ENCODE assay signal across 38 cellular contexts in the genomic region with DNA sequence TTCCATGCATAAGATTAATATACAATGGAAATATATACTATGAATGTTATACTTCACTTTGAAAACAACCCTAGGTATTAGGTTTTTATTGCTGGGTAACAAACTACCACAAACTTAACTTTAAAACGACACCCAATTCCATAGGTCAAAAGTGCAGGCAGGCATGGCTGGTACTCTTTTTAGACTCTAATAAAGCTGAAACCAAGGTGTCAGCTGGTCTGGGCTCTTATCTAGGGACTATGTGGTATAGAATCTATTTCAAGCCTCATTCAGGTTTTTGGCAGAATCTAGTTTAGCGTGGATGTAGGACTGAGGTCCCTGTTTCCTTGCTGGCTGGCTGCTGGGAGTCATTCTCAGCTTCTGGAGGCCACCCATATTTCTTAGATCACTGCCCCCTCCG.
"Had no signal": no experiment of that assay in that cellular context is flagged by ENCODE, and none has a peak within 500 bp of the region (broad histone marks: within the 10 kb centered on the region; RNA-seq: fewer than 3 reads in every experiment).

No MANE protein-coding gene starts in this region.

- H3K4me3 ChIP-seq: K562, MG63, PC-9 had no signal

- H3K27ac ChIP-seq: brain microvascular endothelial cell, PC-9, VCaP had no signal

- DNase-seq: activated B cell treated with CpG ODN at 0.5 μM for 24 hours; activated CD4-positive, alpha-beta memory T cell treated with anti-CD3 and anti-CD28 coated beads for 36 hours; activated CD4-positive, alpha-beta T cell treated with anti-CD3 and anti-CD28 coated beads for 4 hours; activated CD4-positive, alpha-beta T cell treated with anti-CD3 and anti-CD28 coated beads, Interleukin-2, amount 50 U/mL, for 1 hour; activated CD4-positive, CD25-positive, alpha-beta regulatory T cell treated with anti-CD3 and anti-CD28 coated beads, Interleukin-2, amount 50 U/mL, for 72 hours; activated CD8-positive, alpha-beta memory T cell treated with anti-CD3 and anti-CD28 coated beads for 24 hours; activated CD8-positive, alpha-beta memory T cell treated with anti-CD3 and anti-CD28 coated beads, Interleukin-2, amount 10 ng/mL, durations not matched to agents 7 days and 5 days; activated CD8-positive, alpha-beta memory T cell treated with anti-CD3 and anti-CD28 coated beads, Interleukin-2, amount 50 U/mL, for 48 hours; activated effector memory CD4-positive, alpha-beta T cell treated with anti-CD3 and anti-CD28 coated beads, Interleukin-2, amount 50 U/mL, for 16 hours; activated naive CD4-positive, alpha-beta T cell; activated naive CD4-positive, alpha-beta T cell treated with anti-CD3 and anti-CD28 coated beads, Interleukin-2, amount 50 U/mL, for 16 hours; activated naive CD8-positive, alpha-beta T cell treated with anti-CD3 and anti-CD28 coated beads for 36 hours; activated T-cell treated with anti-CD3 and anti-CD28 coated beads, Interleukin-2, amount 50 U/mL, for 48 hours; amniotic stem cell; aorta; brain microvascular endothelial cell; IMR-90; Kasumi-1; MG63; MV-4-11; NCI-H1092 treated with DMSO at 0.1 percent for 48 hours; NCI-H1417; NCI-H146; NCI-H187; NCI-H2081; NCI-H226; NCI-H446 treated with DMSO at 0.1 percent for 48 hours; NCI-H526; NCI-H748 treated with DMSO at 0.1 percent for 48 hours; PC-9; Right ventricle myocardium superior; SW 1271; T-helper 1 cell; T-helper 2 cell; T-helper 9 cell had no signal

- H3K9me3 ChIP-seq: MG63 had no signal

- H3K36me3 ChIP-seq: brain microvascular endothelial cell, MG63 had no signal

- H3K4me3 Mint-ChIP-seq: activated B cell treated with CpG ODN at 0.5 μM for 24 hours; activated CD4-positive, alpha-beta memory T cell treated with anti-CD3 and anti-CD28 coated beads for 36 hours; activated CD8-positive, alpha-beta memory T cell treated with anti-CD3 and anti-CD28 coated beads, Interleukin-2, amount 10 ng/mL, durations not matched to agents 7 days and 5 days; activated naive CD8-positive, alpha-beta T cell treated with anti-CD3 and anti-CD28 coated beads for 36 hours; activated T-helper 17 cell treated with anti-CD3 and anti-CD28 coated beads, Interleukin-2, amount 50 U/mL, for 72 hours had no signal

- H3K27me3 ChIP-seq: brain microvascular endothelial cell, MG63 had no signal

- H3K4me1 Mint-ChIP-seq: activated B cell treated with CpG ODN at 0.5 μM for 24 hours; activated naive CD8-positive, alpha-beta T cell treated with anti-CD3 and anti-CD28 coated beads for 36 hours had no signal

- H3K27ac Mint-ChIP-seq: activated B cell treated with CpG ODN at 0.5 μM for 24 hours; activated CD4-positive, alpha-beta memory T cell treated with anti-CD3 and anti-CD28 coated beads for 36 hours; activated CD8-positive, alpha-beta memory T cell treated with anti-CD3 and anti-CD28 coated beads, Interleukin-2, amount 10 ng/mL, durations not matched to agents 7 days and 5 days; activated naive CD8-positive, alpha-beta T cell treated with anti-CD3 and anti-CD28 coated beads for 36 hours; activated T-helper 17 cell treated with anti-CD3 and anti-CD28 coated beads, Interleukin-2, amount 50 U/mL, for 72 hours had no signal

- H3K27me3 Mint-ChIP-seq: activated B cell treated with CpG ODN at 0.5 μM for 24 hours; activated CD4-positive, alpha-beta memory T cell treated with anti-CD3 and anti-CD28 coated beads for 36 hours; activated CD8-positive, alpha-beta memory T cell treated with anti-CD3 and anti-CD28 coated beads, Interleukin-2, amount 10 ng/mL, durations not matched to agents 7 days and 5 days; activated naive CD8-positive, alpha-beta T cell treated with anti-CD3 and anti-CD28 coated beads for 36 hours; activated T-helper 17 cell treated with anti-CD3 and anti-CD28 coated beads, Interleukin-2, amount 50 U/mL, for 72 hours had no signal

- H3K9me3 Mint-ChIP-seq: activated B cell treated with CpG ODN at 0.5 μM for 24 hours; activated CD4-positive, alpha-beta memory T cell treated with anti-CD3 and anti-CD28 coated beads for 36 hours; activated T-helper 17 cell treated with anti-CD3 and anti-CD28 coated beads, Interleukin-2, amount 50 U/mL, for 72 hours had no signal
